Comparison of ENCODE assay signal across 1 cellular context in genomic region chr2:45312275-45312674, GRCh38.
TF ChIP-seq lines count a peak whose summit lies in the region.

No MANE protein-coding gene starts in this region.

TF ChIP-seq in HepG2, 621 proteins besides CTCF, POLR2A, EP300 and RAD21 (continued from another document and continues in another):
- TF ChIP-seq KIAA2018 (CRISPR knock-in tag; IDR thresholded peaks at IDR 0.05; ENCODE audit: borderline replicate concordance): no peak
- no peak for TF ChIP-seq ZNF589 (CRISPR knock-in tag; conservative IDR thresholded peaks at IDR 0.05)
- TF ChIP-seq SNAPC5 (CRISPR knock-in tag; IDR thresholded peaks at IDR 0.05; ENCODE audit: borderline replicate concordance): no peak
- TF ChIP-seq PATZ1 (CRISPR knock-in tag; IDR thresholded peaks at IDR 0.05): no peak
- TF ChIP-seq SOX6 (IDR thresholded peaks at IDR 0.05): no peak
- TF ChIP-seq SOX6 (CRISPR knock-in tag; IDR thresholded peaks at IDR 0.05): 0 out of 2 replicates have a peak, but pooled peaks have one; percentile 25
- no peak for TF ChIP-seq RAD51 (IDR thresholded peaks at IDR 0.05; ENCODE audit: borderline replicate concordance)
- no peak for TF ChIP-seq MXD1 (CRISPR knock-in tag; IDR thresholded peaks at IDR 0.05)
- no peak for TF ChIP-seq ZNF292 (CRISPR knock-in tag; IDR thresholded peaks at IDR 0.05; ENCODE audit: borderline replicate concordance, low read depth)
- no peak for TF ChIP-seq GPN1 (CRISPR knock-in tag; IDR thresholded peaks at IDR 0.05; ENCODE audit: borderline replicate concordance)
- no peak for TF ChIP-seq CENPBD1 (CRISPR knock-in tag; IDR thresholded peaks at IDR 0.05; ENCODE audit: borderline replicate concordance, low read depth)
- no peak for TF ChIP-seq ZNF574 (CRISPR knock-in tag; IDR thresholded peaks at IDR 0.05)
- no peak for TF ChIP-seq HNRNPUL1 (IDR thresholded peaks at IDR 0.05; ENCODE audit: low read depth, low read length)
- TF ChIP-seq POLR2AphosphoS5 (IDR thresholded peaks at IDR 0.05; ENCODE audit: low read depth, low read length): no peak
- no peak for TF ChIP-seq ZFP82 (CRISPR knock-in tag; IDR thresholded peaks at IDR 0.05; ENCODE audit: borderline replicate concordance)
- TF ChIP-seq SOX13 (IDR thresholded peaks at IDR 0.05): no peak
- peak in 1 of 2 experiments; percentile 32; a peak in 1 of 4 replicates for TF ChIP-seq SOX13 (CRISPR knock-in tag; conservative IDR thresholded peaks at IDR 0.05 in 1 of 2, IDR thresholded peaks at IDR 0.05 in 1 of 2)
- no peak for TF ChIP-seq ZNF724P (CRISPR knock-in tag; IDR thresholded peaks at IDR 0.05; ENCODE audit: borderline replicate concordance)
- TF ChIP-seq SRSF1 (optimal IDR thresholded peaks at IDR 0.05; ENCODE audit: low read depth, low read length): no peak
- no peak for TF ChIP-seq NR0B2 (CRISPR knock-in tag; IDR thresholded peaks at IDR 0.05)
- no peak for TF ChIP-seq ZXDC (CRISPR knock-in tag; IDR thresholded peaks at IDR 0.05)
- no peak for TF ChIP-seq SIN3B (IDR thresholded peaks at IDR 0.05; ENCODE audit: low read length)
- TF ChIP-seq ZBTB39 (CRISPR knock-in tag; IDR thresholded peaks at IDR 0.05): no peak
- no peak for TF ChIP-seq ZNF790 (CRISPR knock-in tag; IDR thresholded peaks at IDR 0.05; ENCODE audit: borderline replicate concordance)
- no peak for TF ChIP-seq MNT (IDR thresholded peaks at IDR 0.05)
- no peak for TF ChIP-seq SMARCC2 (IDR thresholded peaks at IDR 0.05)
- TF ChIP-seq YEATS2 (CRISPR knock-in tag; IDR thresholded peaks at IDR 0.05; ENCODE audit: borderline replicate concordance): no peak
- TF ChIP-seq ZNF317 (CRISPR knock-in tag; IDR thresholded peaks at IDR 0.05): peak; percentile 53; the same call in 1 of the 2 replicates
- TF ChIP-seq ISX (CRISPR knock-in tag; conservative IDR thresholded peaks at IDR 0.05): no peak
- 0 out of 2 replicates have a peak, but pooled peaks have one; percentile 16 for TF ChIP-seq BCL6 (CRISPR knock-in tag; IDR thresholded peaks at IDR 0.05)
- TF ChIP-seq ZNF441 (CRISPR knock-in tag; IDR thresholded peaks at IDR 0.05; ENCODE audit: borderline replicate concordance): no peak
- no peak for TF ChIP-seq NKX3-1 (CRISPR knock-in tag; IDR thresholded peaks at IDR 0.05)
- TF ChIP-seq STAG1 (CRISPR knock-in tag; IDR thresholded peaks at IDR 0.05): no peak
- TF ChIP-seq PAX8 (CRISPR knock-in tag; IDR thresholded peaks at IDR 0.05; ENCODE audit: borderline replicate concordance): no peak
- 0 out of 2 replicates have a peak, but pooled peaks have one; percentile 31 for TF ChIP-seq ZNF331 (CRISPR knock-in tag; IDR thresholded peaks at IDR 0.05)
- TF ChIP-seq KDM3A (CRISPR knock-in tag; IDR thresholded peaks at IDR 0.05; ENCODE audit: low read depth): no peak
- TF ChIP-seq SMAD9 (CRISPR knock-in tag; IDR thresholded peaks at IDR 0.05): no peak
- no peak for TF ChIP-seq NFIB (CRISPR knock-in tag; IDR thresholded peaks at IDR 0.05; ENCODE audit: borderline replicate concordance)
